ENCODE assay signal across 8 cellular contexts in genomic region chr2:69309336-69310048, GRCh38.
DNase-seq lines count a peak whose midpoint lies in the region; ATAC-seq and TF ChIP-seq lines count a peak whose summit lies in the region.

No MANE protein-coding gene starts in this region.

- TF ChIP-seq CTCF in gastrocnemius medialis (IDR thresholded peaks at IDR 0.05 in 4 of 5, conservative IDR thresholded peaks at IDR 0.05 in 1 of 5), result no peak

- peaks cover 12 to 23% of the 10 kb centered on the region in 2 donors for H3K4me1 ChIP-seq in gastrocnemius medialis

- DNase-seq in GM03348 (ENCODE audit: low spot score), result peak; percentile 71
- peak; percentile 54 for DNase-seq in RPMI7951 (ENCODE audit: low read depth)
- peak; percentile 40 for DNase-seq in foreskin melanocyte
- DNase-seq in gastrocnemius medialis, result no peak
- no peak for DNase-seq in cerebellar cortex (ENCODE audit: low spot score)
- DNase-seq in SIG-M5 treated with dmso at 0.1 percent for 504 hours (lab: John Stamatoyannopoulos, UW; ENCODE audit: unreplicated experiment), result no peak
- no peak for DNase-seq in ecto neural progenitor cell (ENCODE audit: low spot score)

- intact Hi-C loops in gastrocnemius medialis (cut with DNase I; ENCODE audit: low total_unique reads), result loop anchor here (5.0 to 10.0 kb wide), 3 partner anchors 135 to 845 kb away; partner anchors contain the start of genes APLF and FBXO48

- in situ Hi-C loops in gastrocnemius medialis (cut with MboI; ENCODE audit: low sequenced_read_pairs in 4 of 4), result loop anchor here (5.0 to 10.0 kb wide), 3 partner anchors 292 to 297 kb away; partner anchors contain the start of gene ANTXR1 (in 3 of the 4)

- no peak for ATAC-seq in gastrocnemius medialis
- no peak for ATAC-seq in HG02571 (IDR thresholded peaks at IDR 0.05; ENCODE audit: unreplicated experiment)

- no peaks in the 10 kb centered on the region for H3K9me3 ChIP-seq in gastrocnemius medialis

- peak overlapping the region in 3 of 4 donors; percentile 10 to 38 (median 35) for H3K27ac ChIP-seq in gastrocnemius medialis

- no peak overlapping the region for H3K4me3 ChIP-seq in gastrocnemius medialis

- no peak for TF ChIP-seq POLR2A in gastrocnemius medialis (IDR thresholded peaks at IDR 0.05)

- H3K27me3 ChIP-seq in gastrocnemius medialis, result peaks cover 14 to 27% (median 19%) of the 10 kb centered on the region in 3 donors

- no peaks in the 10 kb centered on the region for H3K36me3 ChIP-seq in gastrocnemius medialis

Comparison
In these comparisons a context has a peak if more than half of its experiments do, and no peak if none do; other contexts are left out.
1. DNase-seq: peak in GM03348 (single experiment), RPMI7951 (single experiment) and foreskin melanocyte (single experiment); none in gastrocnemius medialis (0 of 2), cerebellar cortex (single experiment), SIG-M5 treated with dmso at 0.1 percent for 504 hours (single experiment) and ecto neural progenitor cell (single experiment).